Comparison of ENCODE assay signal across 8 cellular contexts in the genomic region with DNA sequence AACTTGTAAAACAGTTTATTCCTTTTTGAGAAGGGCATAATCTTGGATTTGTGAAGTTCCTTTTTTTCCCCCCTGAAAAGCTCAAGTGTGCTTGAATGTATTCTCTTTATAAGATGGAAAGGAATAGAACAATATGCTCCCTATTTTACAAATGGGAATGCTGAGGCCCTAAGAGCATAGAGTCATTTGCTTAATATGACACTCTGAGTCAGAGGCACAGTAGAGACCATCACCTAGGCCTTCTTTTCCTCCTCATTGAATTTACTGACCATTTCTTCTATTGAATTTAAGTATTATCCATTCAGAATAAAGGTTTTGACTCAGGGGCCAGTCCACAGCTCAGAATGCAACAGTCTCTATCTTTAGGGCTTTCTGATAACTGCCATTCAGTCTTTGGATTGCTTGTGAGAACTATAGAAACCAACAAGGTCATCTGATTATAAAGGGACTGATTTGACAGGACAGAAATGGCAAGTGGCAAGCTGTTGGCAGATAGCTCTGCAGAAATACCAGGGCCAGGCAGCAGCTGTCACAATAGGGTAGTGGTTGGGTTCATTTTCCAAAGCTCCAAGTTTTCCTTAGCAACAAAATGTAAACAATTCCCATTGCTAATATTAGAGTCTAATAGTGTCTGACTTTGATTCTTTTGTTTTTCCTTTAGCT.
DNase-seq lines count a peak whose midpoint lies in the region; ATAC-seq and TF ChIP-seq lines count a peak whose summit lies in the region.
"Not testable (repeated sequence)": the region's sequence is repeated elsewhere in the genome, so short reads cannot be mapped to it uniquely, and the experiment has no call there.

No MANE protein-coding gene starts in this region.

- peak overlapping the region; percentile 17; the same call in 1 of the 2 replicates for H3K4me3 ChIP-seq in ACC112 (ENCODE audit: low read depth, low read length)
- H3K4me3 ChIP-seq in HCT116 (replicated peaks in 1 of 2; ENCODE audit: low read depth in 1 of 2, low read length in 2 of 2); SJCRH30; gastrocnemius medialis: not testable (repeated sequence)

- in situ Hi-C loops in gastrocnemius medialis (cut with MboI; ENCODE audit: low sequenced_read_pairs in 4 of 4), result loop anchor here in 1 of 4 donors (25.0 kb wide), 1 partner anchor 122 kb away; the partner anchor contains the start of genes PPP1R12B and UBE2T

- CTCF ChIA-PET in HCT116 (lab: Charles Lee), result interaction anchor here (0.8 to 1.4 kb wide), 2 partner anchors 116 to 257 kb away, joined by 3 read pairs; no protein-coding TSS in a partner anchor

- peak overlapping the region; percentile 41 for H3K4me2 ChIP-seq in HCT116 (ENCODE audit: low read length)

- H3K27ac Mint-ChIP-seq in chondrocyte (ENCODE audit: unreplicated experiment), result peak overlapping the region; percentile 93

- H3K4me1 Mint-ChIP-seq in chondrocyte (ENCODE audit: low read depth), result peaks cover 49% of the 10 kb centered on the region

- not testable (repeated sequence) for H3K27me3 ChIP-seq in ACC112 (ENCODE audit: insufficient read depth, low read length); HCT116 (ENCODE audit: insufficient read depth, low read length); SJCRH30; gastrocnemius medialis

- H3K9ac ChIP-seq in HCT116 (ENCODE audit: low read length), result not testable (repeated sequence)

- H3K27ac ChIP-seq in ACC112 (ENCODE audit: low read depth, low read length) (peak overlapping the region; percentile 66), SJCRH30 (peak overlapping the region; percentile 48), gastrocnemius medialis (peak overlapping the region; percentile 79 to 85 (median 80))
- not testable (repeated sequence) for H3K27ac ChIP-seq in HCT116 (ENCODE audit: low read depth, low read length)

- intact Hi-C loops in HCT116 (cut with micrococcal nuclease), result loop anchor here (10.0 kb wide), 2 partner anchors 115 kb away; partner anchors contain the start of genes PPP1R12B and UBE2T
- intact Hi-C loops in Right ventricle myocardium inferior (cut with DNase I), result loop anchor here (10.0 kb wide), 1 partner anchor 255 kb away; the partner anchor contains the start of gene SYT2
- intact Hi-C loops in gastrocnemius medialis (cut with DNase I; ENCODE audit: low total_unique reads), result loop anchor here (5.0 to 10.0 kb wide), 3 partner anchors 115 to 165 kb away; partner anchors contain the start of gene UBE2T

- not testable (repeated sequence) for H3K36me3 Mint-ChIP-seq in chondrocyte (ENCODE audit: low read depth)

- H4K20me1 ChIP-seq in HCT116 (ENCODE audit: insufficient read depth), result not testable (repeated sequence)

- not testable (repeated sequence) for TF ChIP-seq POLR2A in HCT116 (IDR thresholded peaks at IDR 0.05; ENCODE audit: borderline replicate concordance, extremely low read depth, insufficient read depth, insufficient read length); gastrocnemius medialis (IDR thresholded peaks at IDR 0.05)

- not testable (repeated sequence) for H3K79me2 ChIP-seq in ACC112 (ENCODE audit: control insufficient read depth, insufficient read depth, low read length, unreplicated experiment); HCT116 (ENCODE audit: insufficient read depth, low read length)

- DNase-seq in HCT116 (ENCODE audit: low read depth, low spot score); chondrocyte (ENCODE audit: low spot score); Right ventricle myocardium inferior (ENCODE audit: missing footprints): not testable (repeated sequence)
- DNase-seq in NCI-H2227 (lab: John Stamatoyannopoulos, UW; ENCODE audit: unreplicated experiment) (peak; percentile 40), SJCRH30 (peak; percentile 66 to 68), lung microvascular endothelial cell (ENCODE audit: low read depth in 2 of 2) (peak; percentile 58 to 76), gastrocnemius medialis (peak; percentile 44 to 68)

- not testable (repeated sequence) for H3K4me3 Mint-ChIP-seq in chondrocyte (ENCODE audit: unreplicated experiment)

- not testable (repeated sequence) for TF ChIP-seq RAD21 in HCT116 (IDR thresholded peaks at IDR 0.05; ENCODE audit: low read depth)

- RAD21 ChIA-PET in HCT116 (lab: Charles Lee; ENCODE audit: low non-redundant PET in 1 of 2, low total read pairs in 2 of 2, uncharacterized antibody in 2 of 2, unreplicated experiment in 2 of 2), result not testable (repeated sequence)

- not testable (repeated sequence) for BruUV-seq in HCT116 (replicated peaks; lab: Mats Ljungman, UMichigan)

- not testable (repeated sequence) for H3K9me2 ChIP-seq in HCT116 (ENCODE audit: insufficient read depth)

- H3K9me3 Mint-ChIP-seq in chondrocyte (ENCODE audit: low read depth), result not testable (repeated sequence)

- not testable (repeated sequence) for TF ChIP-seq CTCF in HCT116 (IDR thresholded peaks at IDR 0.05 in 2 of 3, conservative IDR thresholded peaks at IDR 0.05 in 1 of 3; ENCODE audit: borderline replicate concordance in 1 of 3, insufficient read depth in 1 of 3, low read depth in 2 of 3, low read length in 2 of 3); chondrocyte (IDR thresholded peaks at IDR 0.05); gastrocnemius medialis (IDR thresholded peaks at IDR 0.05 in 4 of 5, conservative IDR thresholded peaks at IDR 0.05 in 1 of 5)

- H3K36me3 ChIP-seq in ACC112 (ENCODE audit: insufficient read depth, low read length); HCT116 (ENCODE audit: control insufficient read depth in 1 of 2, insufficient read depth in 2 of 2, low read length in 2 of 2); SJCRH30; gastrocnemius medialis: not testable (repeated sequence)

- H3K4me1 ChIP-seq in ACC112 (ENCODE audit: control insufficient read depth, insufficient read depth, low read length, unreplicated experiment) (peaks cover 34% of the 10 kb centered on the region), HCT116 (ENCODE audit: control insufficient read depth in 1 of 2, insufficient read depth in 2 of 2, low read length in 2 of 2) (peaks cover 12 to 34% of the 10 kb centered on the region in 2 experiments), SJCRH30 (peaks cover 19% of the 10 kb centered on the region), gastrocnemius medialis (peaks cover 52 to 63% of the 10 kb centered on the region in 2 donors)

- ATAC-seq in HCT116 (peak; percentile 31; the same call in 1 of the 2 replicates), Right ventricle myocardium inferior (peak; percentile 62), gastrocnemius medialis (peak; percentile 79 to 90)

- H2AFZ ChIP-seq in ACC112 (ENCODE audit: low read length, unreplicated experiment); HCT116 (ENCODE audit: low read depth, low read length, poor library complexity, severe bottlenecking): not testable (repeated sequence)

- POLR2A ChIA-PET in HCT116 (lab: Charles Lee), result not testable (repeated sequence)

- H3K27me3 Mint-ChIP-seq in chondrocyte (ENCODE audit: low read depth), result not testable (repeated sequence)

- not testable (repeated sequence) for H3K9me3 ChIP-seq in HCT116 (ENCODE audit: control insufficient read depth in 1 of 2, insufficient read depth in 1 of 2, low read depth in 1 of 2, low read length in 2 of 2); SJCRH30 (replicated peaks); gastrocnemius medialis

Comparison
In these comparisons a context has a peak if more than half of its experiments do, and no peak if none do; other contexts are left out.
1. ATAC-seq: peak in every context shown above with its lines; median percentile 84 in gastrocnemius medialis; 62 in Right ventricle myocardium inferior; 31 in HCT116.